ENCODE assay signal across 18 cellular contexts in genomic region chr5:140249536-140249935, GRCh38. TPM values are rescaled to one million over a fixed set of nuclear protein-coding genes. Genes with fewer than 3 reads are reported as not detected.
A peak's percentile ranks its signal among the peaks of the same experiment; 100 is the strongest.
DNase-seq lines count a peak whose midpoint lies in the region; ATAC-seq and TF ChIP-seq lines count a peak whose summit lies in the region.
"Had no signal": no experiment of that assay in that cellular context is flagged by ENCODE, and none has a peak within 500 bp of the region (broad histone marks: within the 10 kb centered on the region; RNA-seq: fewer than 3 reads in every experiment).

No MANE protein-coding gene starts in this region.

- no peak overlapping the region for H3K4me3 ChIP-seq in gastrocnemius medialis

- peak overlapping the region; percentile 58 for H3K27ac Mint-ChIP-seq in activated T-cell treated with anti-CD3 and anti-CD28 coated beads, Interleukin-2, amount 50 U/mL, for 24 hours
- H3K27ac Mint-ChIP-seq in T-helper 17 cell = peak overlapping the region; percentile 57
- H3K27ac Mint-ChIP-seq: activated B cell treated with CpG ODN at 0.5 μM for 24 hours had no signal

- in situ Hi-C loops in gastrocnemius medialis (cut with MboI; ENCODE audit: low sequenced_read_pairs in 4 of 4) (loop anchor here in 1 of 4 donors (5.0 to 25.0 kb wide), 2 partner anchors 103 to 313 kb away; partner anchors contain the start of genes APBB3, SLC35A4 and SRA1), GM13977 (cut with MboI; ENCODE audit: low pct_unique_long_range_greater_than_20kb, low sequenced_read_pairs, unreplicated experiment) (no loop called here)

- DNase-seq in activated T-cell treated with anti-CD3 and anti-CD28 coated beads, Interleukin-2, amount 50 U/mL, for 24 hours = no peak
- DNase-seq in activated T-cell treated with anti-CD3 and anti-CD28 coated beads, Interleukin-2, amount 50 U/mL, for 48 hours = no peak
- DNase-seq in T-helper 17 cell (no peak), gastrocnemius medialis (no peak), GM13977 (ENCODE audit: low spot score) (no peak), cerebellar cortex (ENCODE audit: low spot score) (no peak)
- no peak for DNase-seq in stimulated activated CD4-positive, alpha-beta T cell treated with anti-CD3 and anti-CD28 coated beads, Interleukin-4, amount 100 ng/mL, for 24 hours
- DNase-seq: activated B cell treated with CpG ODN at 0.5 μM for 24 hours, DND-41, head of caudate nucleus, NCI-H1048, NCI-H1694 treated with DMSO at 0.1 percent for 48 hours, NCI-H2171 treated with DMSO at 0.1 percent for 48 hours, NCI-H526, nucleus accumbens, T1000 had no signal

- H3K4me3 Mint-ChIP-seq in activated T-cell treated with anti-CD3 and anti-CD28 coated beads, Interleukin-2, amount 50 U/mL, for 24 hours = no peak overlapping the region
- peak overlapping the region; percentile 53 for H3K4me3 Mint-ChIP-seq in T-helper 17 cell
- H3K4me3 Mint-ChIP-seq: activated B cell treated with CpG ODN at 0.5 μM for 24 hours had no signal

- ATAC-seq in GM21423 (IDR thresholded peaks at IDR 0.05; ENCODE audit: unreplicated experiment) (peak; percentile 34), T-helper 17 cell (no peak), gastrocnemius medialis (no peak)
- ATAC-seq: HepG2 had no signal

- peaks cover 56% of the 10 kb centered on the region for H3K4me1 Mint-ChIP-seq in activated T-cell treated with anti-CD3 and anti-CD28 coated beads, Interleukin-2, amount 50 U/mL, for 24 hours (ENCODE audit: low read depth)
- H3K4me1 Mint-ChIP-seq in T-helper 17 cell = peaks cover 49% of the 10 kb centered on the region

- no peaks in the 10 kb centered on the region for H3K9me3 ChIP-seq in T-helper 17 cell (ENCODE audit: control insufficient read depth, low read length, poor library complexity, severe bottlenecking)
- no peaks in the 10 kb centered on the region for H3K9me3 ChIP-seq in gastrocnemius medialis

- peaks cover 0 to 5% of the 10 kb centered on the region in 2 donors for H3K36me3 ChIP-seq in gastrocnemius medialis

- H3K9me3 Mint-ChIP-seq in activated T-cell treated with anti-CD3 and anti-CD28 coated beads, Interleukin-2, amount 50 U/mL, for 24 hours = no peaks in the 10 kb centered on the region
- H3K9me3 Mint-ChIP-seq: activated B cell treated with CpG ODN at 0.5 μM for 24 hours had no signal

- H3K27me3 ChIP-seq in gastrocnemius medialis = no peaks in the 10 kb centered on the region

- H3K36me3 Mint-ChIP-seq in activated T-cell treated with anti-CD3 and anti-CD28 coated beads, Interleukin-2, amount 50 U/mL, for 24 hours (ENCODE audit: low read depth) = peaks cover 38% of the 10 kb centered on the region
- H3K36me3 Mint-ChIP-seq in T-helper 17 cell (ENCODE audit: low read depth) = peaks cover under 1% of the 10 kb centered on the region

- TF ChIP-seq CTCF in gastrocnemius medialis (IDR thresholded peaks at IDR 0.05 in 4 of 5, conservative IDR thresholded peaks at IDR 0.05 in 1 of 5) (no peak), GM13977 (IDR thresholded peaks at IDR 0.05; ENCODE audit: extremely low read depth, insufficient read depth, missing control alignments) (no peak)

- peak overlapping the region; percentile 50 to 93 (median 90) for H3K27ac ChIP-seq in gastrocnemius medialis

- TF ChIP-seq POLR2A in gastrocnemius medialis (IDR thresholded peaks at IDR 0.05) = no peak

- intact Hi-C loops in gastrocnemius medialis (cut with DNase I; ENCODE audit: low total_unique reads) = loop anchor here (10.0 kb wide), 1 partner anchor 305 kb away; the partner anchor contains the start of gene SRA1

- H3K4me1 ChIP-seq in gastrocnemius medialis = peaks cover 49 to 74% of the 10 kb centered on the region in 2 donors

- H3K27me3 Mint-ChIP-seq in activated T-cell treated with anti-CD3 and anti-CD28 coated beads, Interleukin-2, amount 50 U/mL, for 24 hours = no peaks in the 10 kb centered on the region
- no peaks in the 10 kb centered on the region for H3K27me3 Mint-ChIP-seq in T-helper 17 cell
- H3K27me3 Mint-ChIP-seq: activated B cell treated with CpG ODN at 0.5 μM for 24 hours had no signal

RNA-seq across cellular contexts. Expression of gene PFDN1, which starts 53.4 kb away (rescaled TPM):
- 10 to 100 TPM; 33.4 to 35.2 TPM for total RNA-seq in T-helper 17 cell
- total RNA-seq in gastrocnemius medialis = 10 to 100 TPM; 47.9 to 81.0 (median 77.9) TPM
